In the genomic region with DNA sequence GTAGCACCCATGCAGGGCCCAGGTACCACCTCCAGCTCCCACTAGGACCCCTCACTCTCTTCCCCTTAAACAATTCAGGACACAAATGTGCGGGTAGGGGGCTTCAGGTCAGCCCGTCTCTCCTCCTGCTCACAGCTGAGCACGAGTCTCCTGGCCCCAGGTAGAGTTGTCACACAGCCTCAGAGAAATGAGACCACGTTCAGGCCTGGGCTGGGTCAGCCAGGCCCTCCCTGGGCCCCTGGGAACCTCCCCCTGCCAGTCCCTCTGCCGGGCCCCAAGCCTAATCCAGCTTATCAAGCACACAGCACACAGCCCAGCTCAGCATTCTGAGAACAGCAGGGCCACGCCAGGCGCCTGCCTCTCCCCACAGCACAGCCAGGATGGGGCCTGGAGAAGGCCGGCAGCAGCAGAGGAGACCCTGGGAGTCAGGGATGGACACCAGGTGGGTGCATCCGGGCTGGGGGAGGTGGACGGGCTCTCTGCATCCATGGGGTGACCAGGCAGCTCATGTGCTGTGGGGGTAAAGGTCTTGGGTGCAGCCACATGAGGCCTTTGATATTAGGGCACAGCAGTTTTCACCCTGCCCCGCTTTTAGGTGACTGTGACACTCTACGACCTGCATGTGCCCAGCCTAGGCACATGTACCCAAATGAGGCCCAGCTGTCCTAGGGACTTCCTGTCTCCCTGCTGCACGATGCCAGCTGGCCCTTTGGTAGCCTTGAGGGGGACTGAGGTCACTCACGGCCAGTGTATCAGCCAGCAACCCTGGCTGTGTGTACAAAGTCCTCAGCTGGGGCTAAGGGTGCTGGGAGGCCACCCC, we compare ENCODE assay signal across 14 cellular contexts.
DNase-seq lines count a peak whose midpoint lies in the region; ATAC-seq and TF ChIP-seq lines count a peak whose summit lies in the region.
"Had no signal": no experiment of that assay in that cellular context is flagged by ENCODE, and none has a peak within 500 bp of the region (broad histone marks: within the 10 kb centered on the region; RNA-seq: fewer than 3 reads in every experiment).

No MANE protein-coding gene starts in this region.

- peak; percentile 82 for ATAC-seq in left lobe of liver
- ATAC-seq: stimulated activated naive CD8-positive, alpha-beta T cell treated with anti-CD3 and anti-CD28 coated beads, Interleukin-15, Interleukin-2, amounts not matched to agents 100 U/mL and 50 U/mL, for 24 hours had no signal

- CTCF ChIA-PET in Calu3 (lab: Charles Lee) = no interaction called here

- no peaks in the 10 kb centered on the region for H3K9me3 ChIP-seq in testis

- peak; percentile 88 for DNase-seq in HuH-7 (ENCODE audit: low spot score)
- DNase-seq in amniotic epithelial cell (ENCODE audit: low read depth) = peak; percentile 70
- peak; percentile 61 for DNase-seq in left lobe of liver (ENCODE audit: low spot score)
- peak; percentile 53 for DNase-seq in testis
- no peak for DNase-seq in GDM1 (lab: John Stamatoyannopoulos, UW)
- DNase-seq in Calu3 = no peak
- no peak for DNase-seq in stimulated activated CD4-positive, alpha-beta T cell treated with anti-CD3 and anti-CD28 coated beads, Interleukin-4, amount 100 ng/mL, for 4 hours
- DNase-seq: activated naive CD8-positive, alpha-beta T cell treated with anti-CD3 and anti-CD28 coated beads, Interleukin-2, amount 10 ng/mL, durations not matched to agents 7 days and 5 days; CD4-positive, CD25-positive, alpha-beta regulatory T cell; HFFc6; NCI-H1417 treated with DMSO at 0.1 percent for 48 hours; NCI-H774; stimulated activated naive CD8-positive, alpha-beta T cell treated with anti-CD3 and anti-CD28 coated beads, Interleukin-15, Interleukin-2, amounts not matched to agents 100 U/mL and 50 U/mL, for 24 hours had no signal

- no peaks in the 10 kb centered on the region for H3K27me3 Mint-ChIP-seq in Calu3 (ENCODE audit: unreplicated experiment)
- H3K27me3 Mint-ChIP-seq: activated naive CD8-positive, alpha-beta T cell treated with anti-CD3 and anti-CD28 coated beads, Interleukin-2, amount 10 ng/mL, durations not matched to agents 7 days and 5 days; CD4-positive, CD25-positive, alpha-beta regulatory T cell; dendritic cell treated with granulocyte-macrophage colony-stimulating factor and Interleukin-4, amounts not matched to agents 40 ng/mL and 50 ng/mL, for 4 days had no signal

- no peaks in the 10 kb centered on the region for H3K36me3 Mint-ChIP-seq in Calu3 (ENCODE audit: insufficient read depth, unreplicated experiment)
- H3K36me3 Mint-ChIP-seq: activated naive CD8-positive, alpha-beta T cell treated with anti-CD3 and anti-CD28 coated beads, Interleukin-2, amount 10 ng/mL, durations not matched to agents 7 days and 5 days had no signal

- H3K27me3 ChIP-seq in testis = no peaks in the 10 kb centered on the region

- no peak for TF ChIP-seq POLR2A in testis (IDR thresholded peaks at IDR 0.05)

- no peak overlapping the region for H3K4me3 Mint-ChIP-seq in Calu3 (ENCODE audit: low read depth, unreplicated experiment)
- H3K4me3 Mint-ChIP-seq: activated naive CD8-positive, alpha-beta T cell treated with anti-CD3 and anti-CD28 coated beads, Interleukin-2, amount 10 ng/mL, durations not matched to agents 7 days and 5 days; CD4-positive, CD25-positive, alpha-beta regulatory T cell; dendritic cell treated with granulocyte-macrophage colony-stimulating factor and Interleukin-4, amounts not matched to agents 40 ng/mL and 50 ng/mL, for 4 days; HFFc6 had no signal

- no TSS peak for BruUV-seq in Calu3 (replicated peaks; lab: Mats Ljungman, UMichigan)

- intact Hi-C loops in testis (cut with DNase I; ENCODE audit: low total_unique reads) = no loop called here
- intact Hi-C loops in Calu3 (cut with micrococcal nuclease; ENCODE audit: unreplicated experiment) = no loop called here

- no peak overlapping the region for H3K4me3 ChIP-seq in testis

- no peak overlapping the region for H3K27ac Mint-ChIP-seq in Calu3 (ENCODE audit: unreplicated experiment)
- H3K27ac Mint-ChIP-seq: activated naive CD8-positive, alpha-beta T cell treated with anti-CD3 and anti-CD28 coated beads, Interleukin-2, amount 10 ng/mL, durations not matched to agents 7 days and 5 days; CD4-positive, CD25-positive, alpha-beta regulatory T cell; dendritic cell treated with granulocyte-macrophage colony-stimulating factor and Interleukin-4, amounts not matched to agents 40 ng/mL and 50 ng/mL, for 4 days; HFFc6 had no signal

- no peak overlapping the region for H3K27ac ChIP-seq in testis

- peaks cover 11% of the 10 kb centered on the region for H3K4me1 ChIP-seq in testis

- WGBS in testis, 2 donors = 62 to 67% methylated on average over 3 to 14 of the region's 14 CpGs

- no peaks in the 10 kb centered on the region for H3K36me3 ChIP-seq in testis (ENCODE audit: low read depth, missing control alignments)

- H3K4me1 Mint-ChIP-seq in Calu3 (ENCODE audit: low read depth, unreplicated experiment) = peaks cover 8% of the 10 kb centered on the region

- TF ChIP-seq CTCF in testis (IDR thresholded peaks at IDR 0.05) = no peak
- TF ChIP-seq CTCF in Calu3 (IDR thresholded peaks at IDR 0.05; ENCODE audit: unreplicated experiment) = no peak

- H3K9me3 Mint-ChIP-seq in Calu3 (ENCODE audit: low read depth, unreplicated experiment) = no peaks in the 10 kb centered on the region
- H3K9me3 Mint-ChIP-seq: activated naive CD8-positive, alpha-beta T cell treated with anti-CD3 and anti-CD28 coated beads, Interleukin-2, amount 10 ng/mL, durations not matched to agents 7 days and 5 days; CD4-positive, CD25-positive, alpha-beta regulatory T cell; dendritic cell treated with granulocyte-macrophage colony-stimulating factor and Interleukin-4, amounts not matched to agents 40 ng/mL and 50 ng/mL, for 4 days; HFFc6 had no signal

Comparison
In these comparisons a context has a peak if more than half of its experiments do, and no peak if none do; other contexts are left out.
1. DNase-seq: peak in HuH-7 (single experiment), amniotic epithelial cell (single experiment), left lobe of liver (single experiment) and testis (single experiment); none in GDM1 (single experiment), Calu3 (single experiment) and stimulated activated CD4-positive, alpha-beta T cell treated with anti-CD3 and anti-CD28 coated beads, Interleukin-4, amount 100 ng/mL, for 4 hours (0 of 2).